Comparison of ENCODE assay signal across 28 cellular contexts in genomic region chr5:167254150-167254549, GRCh38.
"Had no signal": no experiment of that assay in that cellular context is flagged by ENCODE, and none has a peak within 500 bp of the region (broad histone marks: within the 10 kb centered on the region; RNA-seq: fewer than 3 reads in every experiment).

No MANE protein-coding gene starts in this region.

- H3K27me3 Mint-ChIP-seq: naive thymus-derived CD4-positive, alpha-beta T cell; progenitor cell of endocrine pancreas; stimulated activated naive CD8-positive, alpha-beta T cell treated with anti-CD3 and anti-CD28 coated beads, Interleukin-15, amount 100 ng/mL, for 72 hours had no signal

- H3K4me3 Mint-ChIP-seq: naive thymus-derived CD4-positive, alpha-beta T cell; nephron; stimulated activated naive CD8-positive, alpha-beta T cell treated with anti-CD3 and anti-CD28 coated beads, Interleukin-15, amount 100 ng/mL, for 72 hours had no signal

- H3K9me3 ChIP-seq: esophagus muscularis mucosa, gastroesophageal sphincter, heart left ventricle, left lung, right atrium auricular region, suprapubic skin, transverse colon, upper lobe of right lung, uterus had no signal

- H3K27me3 ChIP-seq: dorsolateral prefrontal cortex, esophagus muscularis mucosa, foreskin keratinocyte, gastroesophageal sphincter, hepatocyte, left lung, right atrium auricular region, suprapubic skin, transverse colon, upper lobe of right lung, uterus had no signal

- H3K27ac ChIP-seq: dorsolateral prefrontal cortex, esophagus muscularis mucosa, foreskin keratinocyte, gastroesophageal sphincter, heart left ventricle, hepatocyte, left lung, parathyroid adenoma, right atrium auricular region, suprapubic skin, transverse colon, upper lobe of right lung, uterus had no signal

- H3K79me2 ChIP-seq: hepatocyte, parathyroid adenoma had no signal

- H3K4me1 ChIP-seq: esophagus muscularis mucosa, foreskin keratinocyte, gastroesophageal sphincter, heart left ventricle, left lung, parathyroid adenoma, right atrium auricular region, suprapubic skin, transverse colon, upper lobe of right lung, uterus had no signal

- H3K4me3 ChIP-seq: dorsolateral prefrontal cortex, esophagus muscularis mucosa, gastroesophageal sphincter, heart left ventricle, hepatocyte, left lung, right atrium auricular region, smooth muscle cell, suprapubic skin, transverse colon, upper lobe of right lung, uterus had no signal

- H3K27ac Mint-ChIP-seq: naive thymus-derived CD4-positive, alpha-beta T cell; nephron; progenitor cell of endocrine pancreas; stimulated activated naive CD8-positive, alpha-beta T cell treated with anti-CD3 and anti-CD28 coated beads, Interleukin-15, amount 100 ng/mL, for 72 hours had no signal

- H3K9me3 Mint-ChIP-seq: nephron; stimulated activated naive CD8-positive, alpha-beta T cell treated with anti-CD3 and anti-CD28 coated beads, Interleukin-15, amount 100 ng/mL, for 72 hours had no signal

- ATAC-seq: foreskin keratinocyte; gastroesophageal sphincter; heart left ventricle; left lung; naive thymus-derived CD4-positive, alpha-beta T cell; sciatic nerve; stimulated activated naive CD8-positive, alpha-beta T cell treated with anti-CD3 and anti-CD28 coated beads, Interleukin-15, amount 100 ng/mL, for 72 hours; upper lobe of right lung had no signal

- DNase-seq: dorsolateral prefrontal cortex; effector CD4-positive, alpha-beta T cell; foreskin keratinocyte; heart left ventricle; kidney; left lung; mesenchymal stem cell; midbrain; naive thymus-derived CD4-positive, alpha-beta T cell; stimulated activated CD4-positive, alpha-beta T cell treated with anti-CD3 and anti-CD28 coated beads, Interleukin-12 subunit alpha, Interleukin-12 subunit beta, amount 100 ng/mL, for 4 hours; stimulated activated CD4-positive, alpha-beta T cell treated with anti-CD3 and anti-CD28 coated beads, Interleukin-1b, Interleukin-23, amount 100 ng/mL, for 48 hours; stimulated activated CD4-positive, alpha-beta T cell treated with anti-CD3 and anti-CD28 coated beads, Interleukin-4, amount 100 ng/mL, for 1 hour; stimulated activated CD8-positive, alpha-beta memory T cell treated with anti-CD3 and anti-CD28 coated beads, Interleukin-4, amount 100 ng/mL, for 48 hours; stimulated activated naive CD4-positive, alpha-beta T cell; stimulated activated naive CD8-positive, alpha-beta T cell treated with anti-CD3 and anti-CD28 coated beads, Interleukin-15, amount 100 ng/mL, for 72 hours; transverse colon; upper lobe of right lung; uterus had no signal

- H3K4me2 ChIP-seq: hepatocyte, smooth muscle cell had no signal

- H3K36me3 ChIP-seq: esophagus muscularis mucosa, gastroesophageal sphincter, heart left ventricle, left lung, right atrium auricular region, suprapubic skin, transverse colon, upper lobe of right lung, uterus had no signal

- H3K9ac ChIP-seq: parathyroid adenoma had no signal

- H3K36me3 Mint-ChIP-seq: naive thymus-derived CD4-positive, alpha-beta T cell had no signal

- H2AFZ ChIP-seq: hepatocyte, parathyroid adenoma had no signal

- H3K4me1 Mint-ChIP-seq: naive thymus-derived CD4-positive, alpha-beta T cell; nephron; stimulated activated naive CD8-positive, alpha-beta T cell treated with anti-CD3 and anti-CD28 coated beads, Interleukin-15, amount 100 ng/mL, for 72 hours had no signal
